ENCODE assay signal across 1 cellular context in the genomic region with DNA sequence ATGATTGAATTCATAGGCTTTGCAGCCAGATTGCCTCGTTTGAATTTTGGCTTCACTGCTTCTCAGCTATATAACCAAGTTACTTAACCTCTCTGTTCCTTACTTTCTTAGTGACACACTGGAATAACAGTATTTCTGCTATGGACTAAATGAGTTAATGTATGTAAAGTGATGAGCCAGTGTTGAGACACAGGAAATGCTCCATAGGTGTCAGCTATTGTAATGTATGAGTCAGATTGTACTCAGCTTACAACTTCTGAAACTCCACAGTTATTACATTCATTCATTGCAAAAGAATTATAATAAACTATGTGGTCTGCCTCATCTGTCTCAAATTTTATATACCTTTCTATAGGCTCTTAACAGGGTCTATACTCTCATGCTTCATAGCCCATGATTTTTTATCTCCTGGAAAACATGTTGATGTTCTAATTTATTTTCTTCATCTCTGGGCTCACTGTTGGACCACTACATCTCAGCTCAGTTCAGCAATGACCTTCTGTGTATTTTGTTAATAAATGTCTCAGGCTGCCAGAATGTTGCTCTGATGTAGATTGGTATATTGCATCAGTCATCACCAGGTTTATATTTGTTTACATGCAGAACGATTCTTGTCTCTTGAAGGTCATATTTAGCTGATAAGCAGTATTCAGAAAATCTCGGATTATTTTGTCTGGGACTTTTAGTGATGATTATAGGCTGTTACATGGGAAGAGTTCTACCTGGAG.
TF ChIP-seq lines count a peak whose summit lies in the region.

No MANE protein-coding gene starts in this region.

TF ChIP-seq in K562, 482 proteins besides CTCF, POLR2A, EP300 and RAD21 (continued from another document):
- TF ChIP-seq, protein P1, sequence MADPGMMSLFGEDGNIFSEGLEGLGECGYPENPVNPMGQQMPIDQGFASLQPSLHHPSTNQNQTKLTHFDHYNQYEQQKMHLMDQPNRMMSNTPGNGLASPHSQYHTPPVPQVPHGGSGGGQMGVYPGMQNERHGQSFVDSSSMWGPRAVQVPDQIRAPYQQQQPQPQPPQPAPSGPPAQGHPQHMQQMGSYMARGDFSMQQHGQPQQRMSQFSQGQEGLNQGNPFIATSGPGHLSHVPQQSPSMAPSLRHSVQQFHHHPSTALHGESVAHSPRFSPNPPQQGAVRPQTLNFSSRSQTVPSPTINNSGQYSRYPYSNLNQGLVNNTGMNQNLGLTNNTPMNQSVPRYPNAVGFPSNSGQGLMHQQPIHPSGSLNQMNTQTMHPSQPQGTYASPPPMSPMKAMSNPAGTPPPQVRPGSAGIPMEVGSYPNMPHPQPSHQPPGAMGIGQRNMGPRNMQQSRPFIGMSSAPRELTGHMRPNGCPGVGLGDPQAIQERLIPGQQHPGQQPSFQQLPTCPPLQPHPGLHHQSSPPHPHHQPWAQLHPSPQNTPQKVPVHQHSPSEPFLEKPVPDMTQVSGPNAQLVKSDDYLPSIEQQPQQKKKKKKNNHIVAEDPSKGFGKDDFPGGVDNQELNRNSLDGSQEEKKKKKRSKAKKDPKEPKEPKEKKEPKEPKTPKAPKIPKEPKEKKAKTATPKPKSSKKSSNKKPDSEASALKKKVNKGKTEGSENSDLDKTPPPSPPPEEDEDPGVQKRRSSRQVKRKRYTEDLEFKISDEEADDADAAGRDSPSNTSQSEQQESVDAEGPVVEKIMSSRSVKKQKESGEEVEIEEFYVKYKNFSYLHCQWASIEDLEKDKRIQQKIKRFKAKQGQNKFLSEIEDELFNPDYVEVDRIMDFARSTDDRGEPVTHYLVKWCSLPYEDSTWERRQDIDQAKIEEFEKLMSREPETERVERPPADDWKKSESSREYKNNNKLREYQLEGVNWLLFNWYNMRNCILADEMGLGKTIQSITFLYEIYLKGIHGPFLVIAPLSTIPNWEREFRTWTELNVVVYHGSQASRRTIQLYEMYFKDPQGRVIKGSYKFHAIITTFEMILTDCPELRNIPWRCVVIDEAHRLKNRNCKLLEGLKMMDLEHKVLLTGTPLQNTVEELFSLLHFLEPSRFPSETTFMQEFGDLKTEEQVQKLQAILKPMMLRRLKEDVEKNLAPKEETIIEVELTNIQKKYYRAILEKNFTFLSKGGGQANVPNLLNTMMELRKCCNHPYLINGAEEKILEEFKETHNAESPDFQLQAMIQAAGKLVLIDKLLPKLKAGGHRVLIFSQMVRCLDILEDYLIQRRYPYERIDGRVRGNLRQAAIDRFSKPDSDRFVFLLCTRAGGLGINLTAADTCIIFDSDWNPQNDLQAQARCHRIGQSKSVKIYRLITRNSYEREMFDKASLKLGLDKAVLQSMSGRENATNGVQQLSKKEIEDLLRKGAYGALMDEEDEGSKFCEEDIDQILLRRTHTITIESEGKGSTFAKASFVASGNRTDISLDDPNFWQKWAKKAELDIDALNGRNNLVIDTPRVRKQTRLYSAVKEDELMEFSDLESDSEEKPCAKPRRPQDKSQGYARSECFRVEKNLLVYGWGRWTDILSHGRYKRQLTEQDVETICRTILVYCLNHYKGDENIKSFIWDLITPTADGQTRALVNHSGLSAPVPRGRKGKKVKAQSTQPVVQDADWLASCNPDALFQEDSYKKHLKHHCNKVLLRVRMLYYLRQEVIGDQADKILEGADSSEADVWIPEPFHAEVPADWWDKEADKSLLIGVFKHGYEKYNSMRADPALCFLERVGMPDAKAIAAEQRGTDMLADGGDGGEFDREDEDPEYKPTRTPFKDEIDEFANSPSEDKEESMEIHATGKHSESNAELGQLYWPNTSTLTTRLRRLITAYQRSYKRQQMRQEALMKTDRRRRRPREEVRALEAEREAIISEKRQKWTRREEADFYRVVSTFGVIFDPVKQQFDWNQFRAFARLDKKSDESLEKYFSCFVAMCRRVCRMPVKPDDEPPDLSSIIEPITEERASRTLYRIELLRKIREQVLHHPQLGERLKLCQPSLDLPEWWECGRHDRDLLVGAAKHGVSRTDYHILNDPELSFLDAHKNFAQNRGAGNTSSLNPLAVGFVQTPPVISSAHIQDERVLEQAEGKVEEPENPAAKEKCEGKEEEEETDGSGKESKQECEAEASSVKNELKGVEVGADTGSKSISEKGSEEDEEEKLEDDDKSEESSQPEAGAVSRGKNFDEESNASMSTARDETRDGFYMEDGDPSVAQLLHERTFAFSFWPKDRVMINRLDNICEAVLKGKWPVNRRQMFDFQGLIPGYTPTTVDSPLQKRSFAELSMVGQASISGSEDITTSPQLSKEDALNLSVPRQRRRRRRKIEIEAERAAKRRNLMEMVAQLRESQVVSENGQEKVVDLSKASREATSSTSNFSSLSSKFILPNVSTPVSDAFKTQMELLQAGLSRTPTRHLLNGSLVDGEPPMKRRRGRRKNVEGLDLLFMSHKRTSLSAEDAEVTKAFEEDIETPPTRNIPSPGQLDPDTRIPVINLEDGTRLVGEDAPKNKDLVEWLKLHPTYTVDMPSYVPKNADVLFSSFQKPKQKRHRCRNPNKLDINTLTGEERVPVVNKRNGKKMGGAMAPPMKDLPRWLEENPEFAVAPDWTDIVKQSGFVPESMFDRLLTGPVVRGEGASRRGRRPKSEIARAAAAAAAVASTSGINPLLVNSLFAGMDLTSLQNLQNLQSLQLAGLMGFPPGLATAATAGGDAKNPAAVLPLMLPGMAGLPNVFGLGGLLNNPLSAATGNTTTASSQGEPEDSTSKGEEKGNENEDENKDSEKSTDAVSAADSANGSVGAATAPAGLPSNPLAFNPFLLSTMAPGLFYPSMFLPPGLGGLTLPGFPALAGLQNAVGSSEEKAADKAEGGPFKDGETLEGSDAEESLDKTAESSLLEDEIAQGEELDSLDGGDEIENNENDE (IDR thresholded peaks at IDR 0.05; ENCODE audit: low read depth, low read length) = no peak
- TF ChIP-seq C11orf30 (IDR thresholded peaks at IDR 0.05; ENCODE audit: low read depth) (peak; percentile 11; the same call in 1 of the 2 replicates), ZNF121 (CRISPR knock-in tag; conservative IDR thresholded peaks at IDR 0.05) (no peak)
